Comparison of ENCODE assay signal across 8 cellular contexts in genomic region chr3:100254168-100254777, GRCh38. TPM values are rescaled to one million over a fixed set of nuclear protein-coding genes. Genes with fewer than 3 reads are reported as not detected.
A peak's percentile ranks its signal among the peaks of the same experiment; 100 is the strongest.
DNase-seq lines count a peak whose midpoint lies in the region; ATAC-seq, FAIRE-seq and TF ChIP-seq lines count a peak whose summit lies in the region.

No MANE protein-coding gene starts in this region.

- CTCF ChIA-PET in activated naive CD4-positive, alpha-beta T cell treated with anti-CD3 and anti-CD28 coated beads for 36 hours (lab: Charles Lee): interaction anchor here (0.6 to 2.6 kb wide), 31 partner anchors 9 to 446 kb away, joined by 3 to 46 read pairs (median 4); no protein-coding TSS in a partner anchor

- no peaks in the 10 kb centered on the region for H3K4me1 ChIP-seq in pancreas

- H3K27me3 Mint-ChIP-seq in activated naive CD4-positive, alpha-beta T cell treated with anti-CD3 and anti-CD28 coated beads for 36 hours (ENCODE audit: low read depth): no peaks in the 10 kb centered on the region

- FAIRE-seq in pancreas (lab: Jason Lieb, UNC): no peak

- H3K27me3 ChIP-seq in pancreas: no peaks in the 10 kb centered on the region

- intact Hi-C loops in activated naive CD4-positive, alpha-beta T cell treated with anti-CD3 and anti-CD28 coated beads for 36 hours (cut with micrococcal nuclease): loop anchor here (1.0 kb wide), 3 partner anchors 186 to 422 kb away; no protein-coding TSS in a partner anchor
- intact Hi-C loops in head of caudate nucleus (cut with DNase I) (loop anchor here (5.0 kb wide), 1 partner anchor 422 kb away; no protein-coding TSS in a partner anchor), pancreas (cut with DNase I) (loop anchor here (5.0 to 10.0 kb wide), 4 partner anchors 179 to 419 kb away; no protein-coding TSS in a partner anchor)

- peaks cover 13% of the 10 kb centered on the region for H3K4me1 Mint-ChIP-seq in activated naive CD4-positive, alpha-beta T cell treated with anti-CD3 and anti-CD28 coated beads for 36 hours (ENCODE audit: low read depth)

- H3K4me3 ChIP-seq in GM12864 (ENCODE audit: low read depth, low read length): no peak overlapping the region
- no peak overlapping the region for H3K4me3 ChIP-seq in pancreas

- TF ChIP-seq CTCF in GM12864 (IDR thresholded peaks at IDR 0.05; ENCODE audit: low read depth, low read length, missing control alignments) (peak; percentile 72), pancreas (IDR thresholded peaks at IDR 0.05) (peak in 3 of 4 donors; percentile 45 to 60 (median 45))

- peak; percentile 84 for ATAC-seq in HG03159 (IDR thresholded peaks at IDR 0.05; ENCODE audit: unreplicated experiment)
- peak; percentile 71 to 97 (median 94) for ATAC-seq in pancreas

- H3K27ac ChIP-seq in pancreas: no peak overlapping the region

- WGBS in pancreas, 2 donors: 22 to 26% methylated on average over 7 of the region's 7 CpGs

- H3K27ac Mint-ChIP-seq in activated naive CD4-positive, alpha-beta T cell treated with anti-CD3 and anti-CD28 coated beads for 36 hours: no peak overlapping the region

- no peaks in the 10 kb centered on the region for H3K9me3 ChIP-seq in pancreas

- H3K4me3 Mint-ChIP-seq in activated naive CD4-positive, alpha-beta T cell treated with anti-CD3 and anti-CD28 coated beads for 36 hours: no peak overlapping the region

- H3K36me3 ChIP-seq in pancreas: no peaks in the 10 kb centered on the region

- DNase-seq in AG08395 (ENCODE audit: low spot score) (peak; percentile 57), GM12864 (ENCODE audit: low read depth) (peak; percentile 24), NCI-H526 treated with DMSO at 0.1 percent for 48 hours (lab: John Stamatoyannopoulos, UW) (peak; percentile 60), head of caudate nucleus (peak in 41 of 42 donors; percentile 9 to 80 (median 45)), pancreas (peak in 3 of 6 donors; percentile 35 to 47 (median 37)), epidermal melanocyte (ENCODE audit: insufficient read length, low spot score) (no peak)
- peak; percentile 65 for DNase-seq in activated naive CD4-positive, alpha-beta T cell treated with anti-CD3 and anti-CD28 coated beads for 36 hours

- H3K36me3 Mint-ChIP-seq in activated naive CD4-positive, alpha-beta T cell treated with anti-CD3 and anti-CD28 coated beads for 36 hours (ENCODE audit: low read depth): no peaks in the 10 kb centered on the region

- no peaks in the 10 kb centered on the region for H3K9me3 Mint-ChIP-seq in activated naive CD4-positive, alpha-beta T cell treated with anti-CD3 and anti-CD28 coated beads for 36 hours

RNA-seq across cellular contexts. Expression of gene TBC1D23, which starts 6.5 kb away (rescaled TPM):
- 10 to 100 TPM; 14.1 to 15.8 TPM for total RNA-seq in activated naive CD4-positive, alpha-beta T cell treated with anti-CD3 and anti-CD28 coated beads for 36 hours
- total RNA-seq in pancreas: 10 to 100 TPM; 19.5 to 31.3 (median 23.4) TPM
- 10 to 100 TPM; 10.9 to 15.1 TPM for polyA plus RNA-seq in pancreas
